In genomic region chr5:115713408-115713807, GRCh38 we compare ENCODE assay signal across 1 cellular context.
A peak's percentile ranks its signal among the peaks of the same experiment; 100 is the strongest.
TF ChIP-seq lines count a peak whose summit lies in the region.

No MANE protein-coding gene starts in this region.

TF ChIP-seq in HEK293, 187 proteins besides CTCF, POLR2A, EP300 and RAD21 (continued from another document):
- peak; percentile 74 for TF ChIP-seq REST (tag by site-specific recombination; IDR thresholded peaks at IDR 0.05)
- TF ChIP-seq RBAK (tag by site-specific recombination; IDR thresholded peaks at IDR 0.05): no peak
- TF ChIP-seq, protein P1, sequence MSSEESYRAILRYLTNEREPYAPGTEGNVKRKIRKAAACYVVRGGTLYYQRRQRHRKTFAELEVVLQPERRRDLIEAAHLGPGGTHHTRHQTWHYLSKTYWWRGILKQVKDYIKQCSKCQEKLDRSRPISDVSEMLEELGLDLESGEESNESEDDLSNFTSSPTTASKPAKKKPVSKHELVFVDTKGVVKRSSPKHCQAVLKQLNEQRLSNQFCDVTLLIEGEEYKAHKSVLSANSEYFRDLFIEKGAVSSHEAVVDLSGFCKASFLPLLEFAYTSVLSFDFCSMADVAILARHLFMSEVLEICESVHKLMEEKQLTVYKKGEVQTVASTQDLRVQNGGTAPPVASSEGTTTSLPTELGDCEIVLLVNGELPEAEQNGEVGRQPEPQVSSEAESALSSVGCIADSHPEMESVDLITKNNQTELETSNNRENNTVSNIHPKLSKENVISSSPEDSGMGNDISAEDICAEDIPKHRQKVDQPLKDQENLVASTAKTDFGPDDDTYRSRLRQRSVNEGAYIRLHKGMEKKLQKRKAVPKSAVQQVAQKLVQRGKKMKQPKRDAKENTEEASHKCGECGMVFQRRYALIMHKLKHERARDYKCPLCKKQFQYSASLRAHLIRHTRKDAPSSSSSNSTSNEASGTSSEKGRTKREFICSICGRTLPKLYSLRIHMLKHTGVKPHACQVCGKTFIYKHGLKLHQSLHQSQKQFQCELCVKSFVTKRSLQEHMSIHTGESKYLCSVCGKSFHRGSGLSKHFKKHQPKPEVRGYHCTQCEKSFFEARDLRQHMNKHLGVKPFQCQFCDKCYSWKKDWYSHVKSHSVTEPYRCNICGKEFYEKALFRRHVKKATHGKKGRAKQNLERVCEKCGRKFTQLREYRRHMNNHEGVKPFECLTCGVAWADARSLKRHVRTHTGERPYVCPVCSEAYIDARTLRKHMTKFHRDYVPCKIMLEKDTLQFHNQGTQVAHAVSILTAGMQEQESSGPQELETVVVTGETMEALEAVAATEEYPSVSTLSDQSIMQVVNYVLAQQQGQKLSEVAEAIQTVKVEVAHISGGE (tag by site-specific recombination; conservative IDR thresholded peaks at IDR 0.05; ENCODE audit: low read depth): no peak
- no peak for TF ChIP-seq ZNF792 (tag by site-specific recombination; IDR thresholded peaks at IDR 0.05)
